ENCODE assay signal across 29 cellular contexts in genomic region chr12:119546340-119546739, GRCh38. TPM values are rescaled to one million over a fixed set of nuclear protein-coding genes. Genes with fewer than 3 reads are reported as not detected.
"Had no signal": no experiment of that assay in that cellular context is flagged by ENCODE, and none has a peak within 500 bp of the region (broad histone marks: within the 10 kb centered on the region; RNA-seq: fewer than 3 reads in every experiment).

No MANE protein-coding gene starts in this region.

- DNase-seq: Karpas-422, MM.1S, NCI-H1092, NCI-H1105, NCI-H1417 treated with DMSO at 0.1 percent for 48 hours, NCI-H1436 treated with DMSO at 0.1 percent for 48 hours, NCI-H1694 treated with DMSO at 0.1 percent for 48 hours, NCI-H187 treated with DMSO at 0.1 percent for 48 hours, NCI-H2029, NCI-H2081, NCI-H2171 treated with DMSO at 0.1 percent for 48 hours, NCI-H2227 treated with DMSO at 0.1 percent for 48 hours, NCI-H345, NCI-H446, NCI-H510A treated with DMSO at 0.1 percent for 48 hours, NCI-H524 treated with DMSO at 0.1 percent for 48 hours, NCI-H526 treated with DMSO at 0.1 percent for 48 hours, NCI-H774, OCI-M1, Peyer's patch, Right ventricle myocardium superior, RPMI8226, SHP77 treated with DMSO at 0.1 percent for 48 hours, SK-N-SH, T-cell had no signal

- H3K4me3 ChIP-seq: Peyer's patch, SJSA1 had no signal

- H3K36me3 ChIP-seq: Peyer's patch, SJSA1 had no signal

- H3K9me3 ChIP-seq: Peyer's patch, SJSA1, SK-N-SH had no signal

- H3K4me2 ChIP-seq: SK-N-SH had no signal

- H3K27ac ChIP-seq: Peyer's patch, SJSA1 had no signal

- H3K4me1 ChIP-seq: Peyer's patch, SJSA1 had no signal

- H3K9me2 ChIP-seq: SK-N-SH had no signal

- H3K27me3 ChIP-seq: Peyer's patch, SJSA1 had no signal

RNA-seq across cellular contexts. Expression of gene TMEM233, which starts 47.2 kb away (rescaled TPM):
- total RNA-seq: MCF 10A; PC-3; SJSA1; T-cell; T-helper 1 cell treated with Interleukin-12 subunit alpha and Interleukin-12 subunit beta and Interleukin-4 antibody, amounts not matched to agents 30 ng/mL and 1 ng/mL, for 36 hours had no signal
